21 cellular contexts compared by ENCODE assay signal in the genomic region with DNA sequence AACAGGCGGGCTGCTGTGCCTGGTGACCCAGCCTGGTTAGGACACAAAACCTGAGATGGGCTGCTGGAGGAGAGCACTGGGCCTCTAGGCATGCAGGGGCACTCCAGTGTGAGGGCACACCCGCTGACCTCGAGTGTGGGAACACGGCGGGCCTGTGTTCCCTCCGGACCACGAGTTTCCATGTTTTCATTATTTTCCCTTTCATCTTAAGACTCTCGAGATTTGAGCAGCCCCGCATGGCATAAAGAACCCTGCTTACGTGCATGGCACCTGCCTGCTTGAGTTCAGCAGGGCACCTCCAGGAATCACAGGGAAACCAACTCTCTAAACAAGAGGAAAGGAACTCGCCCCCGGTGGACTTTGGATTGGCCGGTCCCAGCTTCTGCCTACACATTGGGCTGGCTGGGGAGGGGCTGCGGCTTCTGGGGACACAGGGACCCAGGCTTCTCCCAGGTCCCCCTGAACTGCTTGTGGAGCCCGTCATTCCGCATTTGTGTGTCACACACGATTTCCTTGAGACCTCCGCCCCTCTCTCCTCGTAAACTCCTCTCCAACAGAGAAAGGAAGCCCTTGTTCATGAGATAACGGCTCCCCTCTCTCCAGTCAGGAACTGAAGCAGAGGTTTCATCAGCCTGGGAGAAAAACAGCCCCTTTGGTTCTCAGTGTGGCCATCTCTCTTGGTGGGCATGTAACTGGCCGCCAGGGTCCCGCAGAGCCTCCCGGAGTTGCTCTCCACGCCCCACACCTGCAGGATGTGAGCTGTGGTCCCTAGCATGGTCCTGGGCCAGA.
DNase-seq lines count a peak whose midpoint lies in the region; ATAC-seq, FAIRE-seq and TF ChIP-seq lines count a peak whose summit lies in the region.
"Had no signal": no experiment of that assay in that cellular context is flagged by ENCODE, and none has a peak within 500 bp of the region (broad histone marks: within the 10 kb centered on the region; RNA-seq: fewer than 3 reads in every experiment).

No MANE protein-coding gene starts in this region.

- no peak for FAIRE-seq in H1 (lab: Jason Lieb, UNC)

- no peak overlapping the region for H3K27ac ChIP-seq in H1 (ENCODE audit: low read depth, low read length)

- peak overlapping the region; percentile 48; the same call in 1 of the 2 replicates for H2BK20ac ChIP-seq in H1 (ENCODE audit: low read length)

- H3K4me3 ChIP-seq in H1 (ENCODE audit: extremely low read depth in 1 of 4, insufficient read depth in 2 of 4, low read depth in 3 of 4, low read length in 4 of 4) = no peak overlapping the region
- H3K4me3 ChIP-seq in mucosa of descending colon = no peak overlapping the region
- H3K4me3 ChIP-seq: GM23338 had no signal

- H3K56ac ChIP-seq in H1 (replicated peaks; ENCODE audit: insufficient read length, low read depth, low read length) = no peak overlapping the region

- POLR2A ChIA-PET in H1 (lab: Charles Lee; ENCODE audit: partially characterized antibody) = interaction anchor here (1.1 kb wide), 1 partner anchor 11 kb away, joined by 4 read pairs; no protein-coding TSS in a partner anchor

- H3K23me2 ChIP-seq in H1 (ENCODE audit: low read depth, low read length) = peaks cover 4% of the 10 kb centered on the region; the same call in 1 of the 2 replicates

- H3K9me3 ChIP-seq in H1 (ENCODE audit: insufficient read depth in 2 of 2, low read depth in 1 of 2, low read length in 1 of 2) (no peaks in the 10 kb centered on the region), mucosa of descending colon (no peaks in the 10 kb centered on the region)
- H3K9me3 ChIP-seq: SK-N-SH had no signal

- H3K18ac ChIP-seq in H1 (ENCODE audit: extremely low read depth, low read length) = no peak overlapping the region; the same call in 1 of the 2 replicates

- H4K8ac ChIP-seq in H1 (ENCODE audit: extremely low read depth, insufficient read depth, low read length) = no peak overlapping the region

- no peak overlapping the region for H3K4me2 ChIP-seq in H1 (ENCODE audit: insufficient read depth in 1 of 2, low read depth in 2 of 2, low read length in 2 of 2)
- H3K4me2 ChIP-seq: GM23338, SK-N-SH had no signal

- H3K27ac Mint-ChIP-seq in osteocyte (ENCODE audit: unreplicated experiment) = no peak overlapping the region
- H3K27ac Mint-ChIP-seq: GM23338 had no signal

- H3K4me3 Mint-ChIP-seq in osteocyte (ENCODE audit: unreplicated experiment) = no peak overlapping the region
- H3K4me3 Mint-ChIP-seq: CD14-positive monocyte, GM23338 had no signal

- H3K79me1 ChIP-seq in H1 (ENCODE audit: low read depth, low read length) = no peaks in the 10 kb centered on the region

- H3K36me3 Mint-ChIP-seq in osteocyte (ENCODE audit: unreplicated experiment) = no peaks in the 10 kb centered on the region
- H3K36me3 Mint-ChIP-seq: CD14-positive monocyte had no signal

- H2AK5ac ChIP-seq in H1 (ENCODE audit: low read depth, low read length) = no peak overlapping the region

- intact Hi-C loops in mucosa of descending colon (cut with DNase I, micrococcal nuclease) = loop anchor here in 1 of 2 donors (10.0 kb wide), 1 partner anchor 388 kb away; no protein-coding TSS in a partner anchor

- H2BK5ac ChIP-seq in H1 (ENCODE audit: low read depth, low read length) = 0 out of 2 replicates have a peak overlapping the region, but pooled peaks have one; percentile 26

- H4K20me1 ChIP-seq in H1 (replicated peaks in 1 of 2; ENCODE audit: control insufficient read depth in 1 of 2, insufficient read depth in 2 of 2, low read length in 2 of 2) = no peaks in the 10 kb centered on the region

- no peaks in the 10 kb centered on the region for H3K36me3 ChIP-seq in H1 (ENCODE audit: control insufficient read depth in 2 of 4, insufficient read depth in 4 of 4, low read length in 3 of 4)
- H3K36me3 ChIP-seq in mucosa of descending colon (ENCODE audit: low read depth) = no peaks in the 10 kb centered on the region

- TF ChIP-seq RAD21 in H1 (IDR thresholded peaks at IDR 0.05 in 1 of 2, conservative IDR thresholded peaks at IDR 0.05 in 1 of 2; ENCODE audit: low read depth in 2 of 2, low read length in 2 of 2) = no peak

- no peak overlapping the region for H2BK120ac ChIP-seq in H1 (replicated peaks; ENCODE audit: low read depth, low read length)

- peaks cover 0 to 11% (median 0%) of the 10 kb centered on the region in 4 experiments; a peak in 2 of 7 replicates for H3K4me1 ChIP-seq in H1 (replicated peaks in 1 of 4; ENCODE audit: control insufficient read depth in 3 of 4, insufficient read depth in 4 of 4, low read length in 3 of 4)
- no peaks in the 10 kb centered on the region for H3K4me1 ChIP-seq in mucosa of descending colon (ENCODE audit: low read depth)

- H3K23ac ChIP-seq in H1 (ENCODE audit: insufficient read length) = no peak overlapping the region

- ATAC-seq in mucosa of descending colon = peak; percentile 49
- ATAC-seq in HG02610 (IDR thresholded peaks at IDR 0.05; ENCODE audit: unreplicated experiment) = no peak
- ATAC-seq: GM23338, HCT116 had no signal

- no peaks in the 10 kb centered on the region for H3K4me1 Mint-ChIP-seq in osteocyte (ENCODE audit: unreplicated experiment)
- H3K4me1 Mint-ChIP-seq: CD14-positive monocyte had no signal

- TF ChIP-seq EP300 in H1 (IDR thresholded peaks at IDR 0.05; ENCODE audit: borderline replicate concordance in 1 of 2, low read depth in 2 of 2, low read length in 2 of 2) = no peak

- H3K9me3 Mint-ChIP-seq in osteocyte (ENCODE audit: unreplicated experiment) = no peaks in the 10 kb centered on the region
- H3K9me3 Mint-ChIP-seq: GM23338 had no signal

- no peak overlapping the region for H4K5ac ChIP-seq in H1 (ENCODE audit: insufficient read length, low read depth, low read length)

- peak; percentile 71 for DNase-seq in HuH-7 (ENCODE audit: low spot score)
- no peak for DNase-seq in H1 (ENCODE audit: low read depth in 1 of 2, low spot score in 2 of 2)
- peak in 2 of 3 donors; percentile 27 to 45 for DNase-seq in mucosa of descending colon
- DNase-seq in AG08395 (ENCODE audit: low spot score) = no peak
- no peak for DNase-seq in osteocyte (ENCODE audit: extremely low spot score, unreplicated experiment)
- DNase-seq in activated gamma-delta T cell treated with Interleukin-2 at 50 U/mL for 16 hours = no peak
- DNase-seq: DMS 273 treated with DMSO at 0.1 percent for 48 hours, DND-41, IMR-90, NCI-H1417, NCI-H187, NCI-H2107, NCI-H226, NCI-H82, OCI-M1, SHP77 treated with DMSO at 0.1 percent for 48 hours, SK-N-SH had no signal

- H3K79me2 ChIP-seq in H1 (ENCODE audit: control insufficient read depth in 1 of 2, insufficient read depth in 2 of 2, low read length in 2 of 2) = no peaks in the 10 kb centered on the region

- H2BK12ac ChIP-seq in H1 (ENCODE audit: low read depth, low read length) = peak overlapping the region; percentile 50; the same call in 1 of the 2 replicates

- no peaks in the 10 kb centered on the region for H3K27me3 ChIP-seq in H1 (replicated peaks in 1 of 4; ENCODE audit: control insufficient read depth in 3 of 4, extremely low read depth in 1 of 4, insufficient read depth in 3 of 4, low read length in 3 of 4)

- H3K4ac ChIP-seq in H1 (replicated peaks; ENCODE audit: insufficient read length, low read depth, low read length) = no peak overlapping the region

- peaks cover 28% of the 10 kb centered on the region for H3K27me3 Mint-ChIP-seq in osteocyte (ENCODE audit: unreplicated experiment)

- no peak overlapping the region for H3K14ac ChIP-seq in H1 (ENCODE audit: insufficient read length)

- CTCF ChIA-PET in H1 (lab: Charles Lee; ENCODE audit: partially characterized antibody) = interaction anchor here (1.6 kb wide), 1 partner anchor 19 kb away, joined by 3 read pairs; no protein-coding TSS in a partner anchor

- no peak overlapping the region for H3K9ac ChIP-seq in H1 (replicated peaks in 1 of 4; ENCODE audit: extremely low read depth in 1 of 4, low read depth in 3 of 4, low read length in 3 of 4)
- H3K9ac ChIP-seq: SK-N-SH had no signal

- 92% methylated on average over 24 of the region's 24 CpGs; no CpG with 5 or more reads in 1 of the 2 experiments for WGBS in H1 (ENCODE audit: extremely low coverage in 1 of 2, insufficient coverage in 1 of 2, insufficient read length in 1 of 2, insufficient replicate concordance in 2 of 2, low coverage in 1 of 2, low lambda C conversion rate in 2 of 2, missing lambda C conversion rate in 1 of 2), 2 experiments

- TF ChIP-seq POLR2A in H1 (IDR thresholded peaks at IDR 0.05; ENCODE audit: control extremely low read depth in 1 of 2, low read depth in 2 of 2, low read length in 2 of 2) = no peak

- no peak overlapping the region for H4K91ac ChIP-seq in H1 (replicated peaks; ENCODE audit: insufficient read length, low read length)

- TF ChIP-seq CTCF in H1 (IDR thresholded peaks at IDR 0.05; ENCODE audit: control extremely low read depth in 1 of 3, insufficient read depth in 1 of 3, low read depth in 1 of 3, low read length in 3 of 3) (no peak), mucosa of descending colon (IDR thresholded peaks at IDR 0.05) (no peak), osteocyte (IDR thresholded peaks at IDR 0.05) (no peak)

- H2AFZ ChIP-seq in H1 (ENCODE audit: low read length) = no peak overlapping the region
- H2AFZ ChIP-seq: GM23338 had no signal

- no peak overlapping the region for H2BK15ac ChIP-seq in H1 (ENCODE audit: low read length)

TF ChIP-seq in H1, 55 proteins besides CTCF, POLR2A, EP300 and RAD21:
- TF ChIP-seq ATF2 (IDR thresholded peaks at IDR 0.05; ENCODE audit: low read length) (no peak), KDM4A (IDR thresholded peaks at IDR 0.05; ENCODE audit: low read depth, low read length, severe bottlenecking) (no peak), SIRT6 (IDR thresholded peaks at IDR 0.05; ENCODE audit: low read length) (no peak), CHD2 (IDR thresholded peaks at IDR 0.05; ENCODE audit: low read length) (no peak), CBX5 (IDR thresholded peaks at IDR 0.05; ENCODE audit: low read depth, low read length) (no peak), FOSL1 (IDR thresholded peaks at IDR 0.05; ENCODE audit: insufficient read depth, low read depth, low read length) (no peak), BRCA1 (IDR thresholded peaks at IDR 0.05; ENCODE audit: low read depth, low read length) (no peak), SIX5 (IDR thresholded peaks at IDR 0.05; ENCODE audit: low read depth, low read length) (no peak)

Comparison
In these comparisons a context has a peak if more than half of its experiments do, and no peak if none do; other contexts are left out.
1. DNase-seq: peak in HuH-7 (single experiment) and mucosa of descending colon (2 of 3); none in H1 (0 of 2), AG08395 (single experiment), osteocyte (single experiment) and activated gamma-delta T cell treated with Interleukin-2 at 50 U/mL for 16 hours (single experiment).